ENCODE assay signal across 22 cellular contexts in genomic region chr22:44428941-44429615, GRCh38.
A peak's percentile ranks its signal among the peaks of the same experiment; 100 is the strongest.
DNase-seq lines count a peak whose midpoint lies in the region; ATAC-seq, FAIRE-seq and TF ChIP-seq lines count a peak whose summit lies in the region.
"Had no signal": no experiment of that assay in that cellular context is flagged by ENCODE, and none has a peak within 500 bp of the region (broad histone marks: within the 10 kb centered on the region; RNA-seq: fewer than 3 reads in every experiment).

No MANE protein-coding gene starts in this region.

- no peak overlapping the region for H3K4me3 Mint-ChIP-seq in GM23338
- no peak overlapping the region for H3K4me3 Mint-ChIP-seq in activated CD8-positive, alpha-beta T cell treated with anti-CD3 and anti-CD28 coated beads, Interleukin-2, amount 10 ng/mL, durations not matched to agents 7 days and 5 days
- H3K4me3 Mint-ChIP-seq: CD4-positive, alpha-beta memory T cell had no signal

- TF ChIP-seq CTCF in GM23338 (conservative IDR thresholded peaks at IDR 0.05; ENCODE audit: low read depth in 2 of 2) = no peak

- POLR2A ChIA-PET in activated CD8-positive, alpha-beta T cell treated with anti-CD3 and anti-CD28 coated beads, Interleukin-2, amount 10 ng/mL, durations not matched to agents 7 days and 5 days (lab: Charles Lee) = no interaction called here

- no peaks in the 10 kb centered on the region; the same call in 1 of the 2 replicates for H3K4me1 ChIP-seq in GM23338 (ENCODE audit: insufficient read depth)
- H3K4me1 ChIP-seq in small intestine (ENCODE audit: control insufficient read depth in 2 of 2, insufficient read depth in 1 of 2, low read depth in 1 of 2, low read length in 1 of 2) = peaks cover 0 to 5% of the 10 kb centered on the region in 2 donors
- H3K4me1 ChIP-seq: A549 had no signal

- no peaks in the 10 kb centered on the region for H3K79me2 ChIP-seq in GM23338 (replicated peaks; ENCODE audit: insufficient read depth)

- peaks cover 2% of the 10 kb centered on the region for H3K27me3 Mint-ChIP-seq in GM23338 (ENCODE audit: insufficient read depth, low read depth, poor library complexity)
- peaks cover 3% of the 10 kb centered on the region for H3K27me3 Mint-ChIP-seq in activated CD8-positive, alpha-beta T cell treated with anti-CD3 and anti-CD28 coated beads, Interleukin-2, amount 10 ng/mL, durations not matched to agents 7 days and 5 days (ENCODE audit: low read depth)

- ATAC-seq in GM23338 = no peak
- no peak for ATAC-seq in activated CD8-positive, alpha-beta T cell treated with anti-CD3 and anti-CD28 coated beads, Interleukin-2, amount 10 ng/mL, durations not matched to agents 7 days and 5 days
- ATAC-seq: A549, GM12878, PC-3 had no signal

- 0 out of 2 replicates have a peak, but pooled peaks cover 2% of the 10 kb centered on the region for H3K9me2 ChIP-seq in GM23338 (ENCODE audit: insufficient read depth)

- no peaks in the 10 kb centered on the region for H4K20me1 ChIP-seq in GM23338 (replicated peaks; ENCODE audit: insufficient read depth)

- H3K4me3 ChIP-seq in GM23338 = no peak overlapping the region
- H3K4me3 ChIP-seq in small intestine (ENCODE audit: low read depth in 1 of 2, low read length in 2 of 2) = no peak overlapping the region
- H3K4me3 ChIP-seq: A549, GM12878 had no signal

- H3K27ac ChIP-seq in GM23338 (ENCODE audit: low read depth) (no peak overlapping the region), small intestine (ENCODE audit: low read depth in 1 of 2, low read length in 1 of 2) (no peak overlapping the region)
- H3K27ac ChIP-seq: A549 had no signal

- 37 to 63% (median 54%) methylated on average over 11 of the region's 11 CpGs for WGBS in small intestine, 3 donors

- H3K36me3 ChIP-seq in GM23338 (ENCODE audit: insufficient read depth) (no peaks in the 10 kb centered on the region), small intestine (ENCODE audit: control insufficient read depth in 2 of 2, insufficient read depth in 2 of 2, low read length in 2 of 2) (no peaks in the 10 kb centered on the region)

- peaks cover 12% of the 10 kb centered on the region for H3K4me1 Mint-ChIP-seq in GM23338
- H3K4me1 Mint-ChIP-seq in activated CD8-positive, alpha-beta T cell treated with anti-CD3 and anti-CD28 coated beads, Interleukin-2, amount 10 ng/mL, durations not matched to agents 7 days and 5 days (ENCODE audit: low read depth) = no peaks in the 10 kb centered on the region
- H3K4me1 Mint-ChIP-seq: CD4-positive, alpha-beta memory T cell had no signal

- H3K9me3 Mint-ChIP-seq in GM23338 = no peaks in the 10 kb centered on the region; the same call in 2 of the 3 replicates
- H3K9me3 Mint-ChIP-seq in activated CD8-positive, alpha-beta T cell treated with anti-CD3 and anti-CD28 coated beads, Interleukin-2, amount 10 ng/mL, durations not matched to agents 7 days and 5 days (ENCODE audit: insufficient read depth) = no peaks in the 10 kb centered on the region

- peak overlapping the region; percentile 80; the same call in 1 of the 2 replicates for H3K27ac Mint-ChIP-seq in GM23338
- H3K27ac Mint-ChIP-seq in activated CD8-positive, alpha-beta T cell treated with anti-CD3 and anti-CD28 coated beads, Interleukin-2, amount 10 ng/mL, durations not matched to agents 7 days and 5 days = no peak overlapping the region

- 0 out of 2 replicates have a peak overlapping the region, but pooled peaks have one; percentile 5 for H2AFZ ChIP-seq in GM23338

- no peaks in the 10 kb centered on the region for H3K9me3 ChIP-seq in small intestine (ENCODE audit: control insufficient read depth, low read depth)
- H3K9me3 ChIP-seq: A549 had no signal

- no peaks in the 10 kb centered on the region; the same call in 2 of the 3 replicates for H3K36me3 Mint-ChIP-seq in GM23338 (ENCODE audit: low read depth)
- no peaks in the 10 kb centered on the region for H3K36me3 Mint-ChIP-seq in activated CD8-positive, alpha-beta T cell treated with anti-CD3 and anti-CD28 coated beads, Interleukin-2, amount 10 ng/mL, durations not matched to agents 7 days and 5 days (ENCODE audit: low read depth)
- H3K36me3 Mint-ChIP-seq: CD4-positive, alpha-beta memory T cell had no signal

- peak overlapping the region; percentile 59 for H3K4me2 ChIP-seq in GM23338
- H3K4me2 ChIP-seq: A549 had no signal

- H3K27me3 ChIP-seq in GM23338 (ENCODE audit: insufficient read depth) (no peaks in the 10 kb centered on the region), small intestine (ENCODE audit: control insufficient read depth in 2 of 2, insufficient read depth in 2 of 2, low read length in 2 of 2) (no peaks in the 10 kb centered on the region)

- no peak for FAIRE-seq in small intestine (lab: Jason Lieb, UNC)
- FAIRE-seq: A549, GM12878, HTR-8/SVneo had no signal

- no peaks in the 10 kb centered on the region for H3F3A ChIP-seq in GM23338 (replicated peaks; ENCODE audit: low read depth)

- CTCF ChIA-PET in activated CD8-positive, alpha-beta T cell treated with anti-CD3 and anti-CD28 coated beads, Interleukin-2, amount 10 ng/mL, durations not matched to agents 7 days and 5 days (lab: Charles Lee) = no interaction called here

- no peak for DNase-seq in GM23338 (ENCODE audit: low spot score)
- DNase-seq in ecto neural progenitor cell (ENCODE audit: low spot score) = peak; percentile 44
- DNase-seq in mesenteric fat pad (ENCODE audit: low spot score) = peak; percentile 78
- DNase-seq in small intestine = peak; percentile 54
- DNase-seq in activated gamma-delta T cell treated with Interleukin-2 at 50 U/mL for 16 hours = no peak
- no peak for DNase-seq in H4 (ENCODE audit: low spot score)
- DNase-seq in activated CD8-positive, alpha-beta T cell treated with anti-CD3 and anti-CD28 coated beads, Interleukin-2, amount 10 ng/mL, durations not matched to agents 7 days and 5 days = no peak
- DNase-seq: CD4-positive, alpha-beta memory T cell; DMS153; EL; HCEC 1CT; IMR-90; NCI-H1417 treated with DMSO at 0.1 percent for 48 hours; NCI-H187 treated with DMSO at 0.1 percent for 48 hours; NCI-H2227 treated with DMSO at 0.1 percent for 48 hours; NCI-H524; PC-3; RPMI8226; SIG-M5 had no signal

TF ChIP-seq in GM23338, 12 proteins besides CTCF, POLR2A, EP300 and RAD21 (continues in another document):
- no peak for TF ChIP-seq ZNF462 (CRISPR knock-in tag; IDR thresholded peaks at IDR 0.05)

Comparison
In these comparisons a context has a peak if more than half of its experiments do, and no peak if none do; other contexts are left out.
1. DNase-seq: peak in ecto neural progenitor cell (single experiment), mesenteric fat pad (single experiment) and small intestine (single experiment); none in GM23338 (single experiment), activated gamma-delta T cell treated with Interleukin-2 at 50 U/mL for 16 hours (single experiment), H4 (single experiment) and activated CD8-positive, alpha-beta T cell treated with anti-CD3 and anti-CD28 coated beads, Interleukin-2, amount 10 ng/mL, durations not matched to agents 7 days and 5 days (single experiment).